ENCODE assay signal across 29 cellular contexts in the genomic region with DNA sequence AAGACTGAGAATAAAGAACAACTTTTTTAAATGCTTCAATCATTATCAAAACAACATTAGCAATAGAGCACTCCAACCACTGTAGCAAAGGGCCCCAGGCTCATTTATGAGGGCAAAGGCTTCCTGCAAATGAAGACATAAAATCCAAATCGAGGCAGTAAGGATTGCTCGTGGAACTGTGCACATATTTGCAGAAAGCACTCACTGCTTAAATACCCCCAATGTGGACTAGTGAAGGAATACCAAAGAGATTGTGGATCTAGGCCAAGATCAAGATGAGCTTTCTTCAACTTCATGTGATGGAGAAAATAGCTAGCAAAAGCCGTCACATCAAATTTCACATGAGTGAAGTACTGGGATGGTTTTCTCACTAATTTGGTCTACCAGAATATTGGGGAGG.
"Had no signal": no experiment of that assay in that cellular context is flagged by ENCODE, and none has a peak within 500 bp of the region (broad histone marks: within the 10 kb centered on the region; RNA-seq: fewer than 3 reads in every experiment).

No MANE protein-coding gene starts in this region.

- H3K4me1 Mint-ChIP-seq: stimulated activated effector memory CD8-positive, alpha-beta T cell treated with anti-CD3 and anti-CD28 coated beads, Interleukin-12 subunit alpha, Interleukin-12 subunit beta, amount 100 ng/mL, for 72 hours; stimulated activated memory B cell treated with anti-CD40 and anti-IgM and Interleukin-4, amounts not matched to agents 10 μg/mL and 1 μg/mL and 100 μg/mL, for 72 hours; stimulated activated naive B cell treated with anti-CD40 and anti-IgM and Interleukin-4, amounts not matched to agents 10 μg/mL and 1 μg/mL and 100 μg/mL, for 72 hours; stimulated activated naive CD8-positive, alpha-beta T cell treated with anti-CD3 and anti-CD28 coated beads, Interleukin-15, amount 100 ng/mL, for 72 hours had no signal

- H3K9me3 ChIP-seq: suprapubic skin, testis, thoracic aorta, thyroid gland, tibial artery, tibial nerve, transverse colon, upper lobe of left lung, upper lobe of right lung, uterus, vagina had no signal

- H3K36me3 Mint-ChIP-seq: stimulated activated effector memory CD8-positive, alpha-beta T cell treated with anti-CD3 and anti-CD28 coated beads, Interleukin-12 subunit alpha, Interleukin-12 subunit beta, amount 100 ng/mL, for 72 hours; stimulated activated memory B cell treated with anti-CD40 and anti-IgM and Interleukin-4, amounts not matched to agents 10 μg/mL and 1 μg/mL and 100 μg/mL, for 72 hours; stimulated activated naive B cell treated with anti-CD40 and anti-IgM and Interleukin-4, amounts not matched to agents 10 μg/mL and 1 μg/mL and 100 μg/mL, for 72 hours had no signal

- H3K4me3 ChIP-seq: stomach, suprapubic skin, testis, thoracic aorta, thyroid gland, tibial artery, tibial nerve, transverse colon, upper lobe of left lung, upper lobe of right lung, uterus, vagina had no signal

- H3K36me3 ChIP-seq: stomach, suprapubic skin, thoracic aorta, thyroid gland, tibial artery, tibial nerve, transverse colon, upper lobe of left lung, upper lobe of right lung, uterus, vagina had no signal

- FAIRE-seq: urothelium cell line had no signal

- H3K27me3 ChIP-seq: suprapubic skin, testis, thyroid gland, tibial artery, transverse colon, upper lobe of left lung, upper lobe of right lung, uterus, vagina had no signal

- H3K27ac ChIP-seq: stomach, suprapubic skin, testis, thoracic aorta, thyroid gland, tibial artery, tibial nerve, transverse colon, upper lobe of left lung, upper lobe of right lung, uterus, vagina had no signal

- H3K27ac Mint-ChIP-seq: stimulated activated effector memory CD8-positive, alpha-beta T cell treated with anti-CD3 and anti-CD28 coated beads, Interleukin-12 subunit alpha, Interleukin-12 subunit beta, amount 100 ng/mL, for 72 hours; stimulated activated memory B cell treated with anti-CD40 and anti-IgM and Interleukin-4, amounts not matched to agents 10 μg/mL and 1 μg/mL and 100 μg/mL, for 72 hours; stimulated activated naive B cell treated with anti-CD40 and anti-IgM and Interleukin-4, amounts not matched to agents 10 μg/mL and 1 μg/mL and 100 μg/mL, for 72 hours; stimulated activated naive CD8-positive, alpha-beta T cell treated with anti-CD3 and anti-CD28 coated beads, Interleukin-15, amount 100 ng/mL, for 72 hours; stimulated activated naive CD8-positive, alpha-beta T cell treated with anti-CD3 and anti-CD28 coated beads, Interleukin-15, Interleukin-2, amounts not matched to agents 100 ng/mL and 50 ng/mL, for 24 hours; type B pancreatic cell had no signal

- H3K4me3 Mint-ChIP-seq: stimulated activated effector memory CD8-positive, alpha-beta T cell treated with anti-CD3 and anti-CD28 coated beads, Interleukin-12 subunit alpha, Interleukin-12 subunit beta, amount 100 ng/mL, for 72 hours; stimulated activated memory B cell treated with anti-CD40 and anti-IgM and Interleukin-4, amounts not matched to agents 10 μg/mL and 1 μg/mL and 100 μg/mL, for 72 hours; stimulated activated naive B cell treated with anti-CD40 and anti-IgM and Interleukin-4, amounts not matched to agents 10 μg/mL and 1 μg/mL and 100 μg/mL, for 72 hours; stimulated activated naive CD8-positive, alpha-beta T cell treated with anti-CD3 and anti-CD28 coated beads, Interleukin-15, amount 100 ng/mL, for 72 hours; stimulated activated naive CD8-positive, alpha-beta T cell treated with anti-CD3 and anti-CD28 coated beads, Interleukin-15, Interleukin-2, amounts not matched to agents 100 ng/mL and 50 ng/mL, for 24 hours; type B pancreatic cell had no signal

- ATAC-seq: stimulated activated effector memory CD8-positive, alpha-beta T cell treated with anti-CD3 and anti-CD28 coated beads, Interleukin-12 subunit alpha, Interleukin-12 subunit beta, amount 100 ng/mL, for 72 hours; stimulated activated memory B cell treated with anti-CD40 and anti-IgM and Interleukin-4, amounts not matched to agents 10 μg/mL and 1 μg/mL and 100 μg/mL, for 72 hours; stimulated activated naive B cell treated with anti-CD40 and anti-IgM and Interleukin-4, amounts not matched to agents 10 μg/mL and 1 μg/mL and 100 μg/mL, for 72 hours; stimulated activated naive CD8-positive, alpha-beta T cell treated with anti-CD3 and anti-CD28 coated beads, Interleukin-15, amount 100 ng/mL, for 72 hours; stimulated activated naive CD8-positive, alpha-beta T cell treated with anti-CD3 and anti-CD28 coated beads, Interleukin-15, Interleukin-2, amounts not matched to agents 100 U/mL and 50 U/mL, for 24 hours; upper lobe of right lung had no signal

- H3K4me1 ChIP-seq: stomach, suprapubic skin, testis, thyroid gland, tibial artery, tibial nerve, transverse colon, upper lobe of left lung, upper lobe of right lung, uterus, vagina had no signal

- DNase-seq: stimulated activated CD4-positive, alpha-beta T cell treated with anti-CD3 and anti-CD28 coated beads, Interleukin-2, amount 100 ng/mL, for 48 hours; stimulated activated CD4-positive, alpha-beta T cell treated with anti-CD3 and anti-CD28 coated beads, Interleukin-4, amount 100 ng/mL, for 1 hour; stimulated activated CD4-positive, alpha-beta T cell treated with anti-CD3 and anti-CD28 coated beads, Interleukin-4, amount 100 ng/mL, for 24 hours; stimulated activated CD4-positive, alpha-beta T cell treated with anti-CD3 and anti-CD28 coated beads, Interleukin-4, amount 100 ng/mL, for 4 hours; stimulated activated CD8-positive, alpha-beta memory T cell treated with anti-CD3 and anti-CD28 coated beads, Interleukin-4, amount 100 ng/mL, for 48 hours; stimulated activated naive B cell treated with anti-CD40 and anti-IgM and Interleukin-4, amounts not matched to agents 10 μg/mL and 1 μg/mL and 100 μg/mL, for 72 hours; stimulated activated naive CD4-positive, alpha-beta T cell; stimulated activated naive CD4-positive, alpha-beta T cell treated with Interleukin-2 at 50 U/mL for 16 hours; stimulated activated naive CD8-positive, alpha-beta T cell treated with anti-CD3 and anti-CD28 coated beads, Interleukin-15, amount 100 ng/mL, for 72 hours; stimulated activated naive CD8-positive, alpha-beta T cell treated with anti-CD3 and anti-CD28 coated beads, Interleukin-15, Interleukin-2, amounts not matched to agents 100 U/mL and 50 U/mL, for 24 hours; stomach; substantia nigra; testis; thyroid gland; tibial artery; transverse colon; trophoblast cell; upper lobe of left lung; upper lobe of right lung; uterus had no signal

- H3K27me3 Mint-ChIP-seq: stimulated activated naive CD8-positive, alpha-beta T cell treated with anti-CD3 and anti-CD28 coated beads, Interleukin-15, amount 100 ng/mL, for 72 hours; stimulated activated naive CD8-positive, alpha-beta T cell treated with anti-CD3 and anti-CD28 coated beads, Interleukin-15, Interleukin-2, amounts not matched to agents 100 ng/mL and 50 ng/mL, for 24 hours had no signal
